In the genomic region with DNA sequence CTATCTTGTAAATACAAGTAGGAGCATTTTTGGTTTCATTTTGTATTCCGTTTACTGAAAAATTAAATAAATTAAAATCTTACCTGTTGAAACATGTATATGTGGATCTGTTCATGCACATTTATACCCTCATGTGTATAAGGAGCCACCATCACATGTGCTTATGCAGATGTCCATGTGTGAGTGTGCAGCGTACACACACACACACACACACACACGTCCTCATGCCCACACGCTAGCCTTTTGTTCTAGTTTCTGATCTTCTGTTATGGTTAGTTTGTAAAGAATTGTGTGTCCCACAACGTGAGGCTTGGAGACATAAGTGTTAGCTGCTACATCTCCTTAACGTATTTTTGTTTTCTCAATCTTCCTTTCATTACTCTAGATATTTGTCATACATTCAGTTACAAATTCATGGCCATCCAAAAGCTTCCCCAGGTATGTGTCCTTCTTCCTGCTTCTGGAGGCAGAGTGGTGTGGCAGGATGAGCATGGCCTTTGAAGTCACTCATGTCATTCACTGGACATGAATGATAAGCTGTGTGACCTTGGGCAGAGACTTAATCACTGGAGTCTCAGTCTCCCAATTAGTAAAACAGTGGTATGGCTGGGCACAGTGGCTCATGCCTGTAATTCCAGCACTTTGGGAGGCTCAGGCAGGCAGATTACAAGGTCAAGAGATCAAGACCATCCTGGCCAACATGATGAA, we compare ENCODE assay signal across 1 cellular context.
TF ChIP-seq lines count a peak whose summit lies in the region.

No MANE protein-coding gene starts in this region.

TF ChIP-seq in H1, 55 proteins besides CTCF, POLR2A, EP300 and RAD21:
- TF ChIP-seq CHD2 (IDR thresholded peaks at IDR 0.05; ENCODE audit: low read length) (no peak), SUZ12 (IDR thresholded peaks at IDR 0.05; ENCODE audit: low read length) (no peak), JUN (IDR thresholded peaks at IDR 0.05; ENCODE audit: low read depth, low read length) (no peak), SIX5 (IDR thresholded peaks at IDR 0.05; ENCODE audit: low read depth, low read length) (no peak), KDM4A (IDR thresholded peaks at IDR 0.05; ENCODE audit: low read depth, low read length, severe bottlenecking) (no peak), ATF2 (IDR thresholded peaks at IDR 0.05; ENCODE audit: low read length) (no peak), RNF2 (IDR thresholded peaks at IDR 0.05; ENCODE audit: borderline replicate concordance, low read depth, low read length, missing control alignments, poor library complexity, severe bottlenecking) (no peak), CREB1 (IDR thresholded peaks at IDR 0.05) (no peak), HDAC6 (IDR thresholded peaks at IDR 0.05; ENCODE audit: low read depth, low read length) (no peak), SRF (IDR thresholded peaks at IDR 0.05; ENCODE audit: low read depth, low read length) (no peak), CHD1 (IDR thresholded peaks at IDR 0.05; ENCODE audit: low read depth, low read length) (no peak), SAP30 (IDR thresholded peaks at IDR 0.05; ENCODE audit: insufficient read depth, insufficient replicate concordance, low read length) (no peak), SIN3A (conservative IDR thresholded peaks at IDR 0.05 in 1 of 2, IDR thresholded peaks at IDR 0.05 in 1 of 2; ENCODE audit: low read depth in 1 of 2, low read length in 2 of 2) (no peak)
- TF ChIP-seq, protein P1, sequence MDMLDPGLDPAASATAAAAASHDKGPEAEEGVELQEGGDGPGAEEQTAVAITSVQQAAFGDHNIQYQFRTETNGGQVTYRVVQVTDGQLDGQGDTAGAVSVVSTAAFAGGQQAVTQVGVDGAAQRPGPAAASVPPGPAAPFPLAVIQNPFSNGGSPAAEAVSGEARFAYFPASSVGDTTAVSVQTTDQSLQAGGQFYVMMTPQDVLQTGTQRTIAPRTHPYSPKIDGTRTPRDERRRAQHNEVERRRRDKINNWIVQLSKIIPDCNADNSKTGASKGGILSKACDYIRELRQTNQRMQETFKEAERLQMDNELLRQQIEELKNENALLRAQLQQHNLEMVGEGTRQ (IDR thresholded peaks at IDR 0.05; ENCODE audit: low read length) = no peak
- TF ChIP-seq, protein P2, sequence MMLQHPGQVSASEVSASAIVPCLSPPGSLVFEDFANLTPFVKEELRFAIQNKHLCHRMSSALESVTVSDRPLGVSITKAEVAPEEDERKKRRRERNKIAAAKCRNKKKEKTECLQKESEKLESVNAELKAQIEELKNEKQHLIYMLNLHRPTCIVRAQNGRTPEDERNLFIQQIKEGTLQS (IDR thresholded peaks at IDR 0.05; ENCODE audit: insufficient read depth, low read depth, low read length) = no peak
